23 cellular contexts compared by ENCODE assay signal in the genomic region with DNA sequence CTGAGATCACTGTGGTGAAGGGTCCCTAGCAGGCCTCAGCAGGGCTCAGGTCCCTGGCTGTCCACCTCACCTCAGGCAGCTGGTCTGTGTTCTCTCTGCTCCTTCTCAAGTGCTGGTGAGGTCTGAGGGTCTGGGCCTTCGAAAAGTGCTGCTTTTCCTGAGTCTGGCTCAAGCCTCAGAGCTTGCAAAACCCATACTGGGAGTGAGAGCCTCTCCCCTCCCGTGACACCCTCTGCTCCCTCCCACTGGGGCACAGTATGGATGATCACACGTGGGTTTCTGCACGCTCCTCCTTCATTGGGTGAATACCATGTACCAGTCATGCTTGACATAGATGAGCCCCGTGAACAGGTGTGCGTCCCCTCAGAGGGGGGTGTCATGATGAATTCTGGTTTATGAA.
DNase-seq lines count a peak whose midpoint lies in the region; ATAC-seq and TF ChIP-seq lines count a peak whose summit lies in the region.
"Had no signal": no experiment of that assay in that cellular context is flagged by ENCODE, and none has a peak within 500 bp of the region (broad histone marks: within the 10 kb centered on the region; RNA-seq: fewer than 3 reads in every experiment).

No MANE protein-coding gene starts in this region.

- no peak overlapping the region for H3K9ac ChIP-seq in trophoblast cell (ENCODE audit: low read length)
- H3K9ac ChIP-seq: BLaER1 treated with 17β-estradiol and CSF1 and Interleukin-3, amounts not matched to agents 10 nM and 100 nM had no signal

- TF ChIP-seq EP300 in sigmoid colon (IDR thresholded peaks at IDR 0.05), result no peak
- no peak for TF ChIP-seq EP300 in upper lobe of left lung (IDR thresholded peaks at IDR 0.05)

- H4K12ac ChIP-seq in trophoblast cell (ENCODE audit: low read depth, low read length), result no peak overlapping the region

- H2AFZ ChIP-seq in trophoblast cell (ENCODE audit: insufficient read depth, low read length, poor library complexity), result no peak overlapping the region

- H3K36me3 ChIP-seq in H7 (replicated peaks; ENCODE audit: control insufficient read depth, insufficient read depth, low read length) (no peaks in the 10 kb centered on the region), trophoblast cell (ENCODE audit: control insufficient read depth in 1 of 2, insufficient read depth in 2 of 2, low read length in 2 of 2) (no peaks in the 10 kb centered on the region), sigmoid colon (no peaks in the 10 kb centered on the region), upper lobe of left lung (no peaks in the 10 kb centered on the region)
- H3K36me3 ChIP-seq: BLaER1 treated with 17β-estradiol and CSF1 and Interleukin-3, amounts not matched to agents 10 nM and 100 nM had no signal

- H3K18ac ChIP-seq in trophoblast cell (ENCODE audit: low read length), result no peak overlapping the region

- H3K27ac ChIP-seq in trophoblast cell (ENCODE audit: low read depth, low read length), result no peak overlapping the region
- H3K27ac ChIP-seq in sigmoid colon, result no peak overlapping the region
- no peak overlapping the region for H3K27ac ChIP-seq in upper lobe of left lung
- H3K27ac ChIP-seq: 22Rv1; A549; BLaER1 treated with 17β-estradiol and CSF1 and Interleukin-3, amounts not matched to agents 10 nM and 100 nM had no signal

- no peak overlapping the region for H2BK12ac ChIP-seq in trophoblast cell (ENCODE audit: low read length)

- no peak overlapping the region for H2BK5ac ChIP-seq in trophoblast cell (ENCODE audit: low read depth, low read length, poor library complexity)

- no peak overlapping the region for H3K4me3 ChIP-seq in H7 (ENCODE audit: insufficient read depth, low read depth, low read length)
- no peak overlapping the region for H3K4me3 ChIP-seq in trophoblast cell (ENCODE audit: low read depth, low read length)
- H3K4me3 ChIP-seq in sigmoid colon, result no peak overlapping the region
- H3K4me3 ChIP-seq in upper lobe of left lung, result no peak overlapping the region
- H3K4me3 ChIP-seq: A549; BLaER1 treated with 17β-estradiol and CSF1 and Interleukin-3, amounts not matched to agents 10 nM and 100 nM; GM12878 had no signal

- no peak overlapping the region for H3K4ac ChIP-seq in trophoblast cell (ENCODE audit: low read depth, low read length)

- no CpG with 5 or more reads among the region's 6 CpGs for WGBS in trophoblast cell (ENCODE audit: extremely low coverage, insufficient coverage, insufficient read length)
- WGBS in sigmoid colon, 2 donors, result 74 to 81% methylated on average over 6 of the region's 6 CpGs
- whole genome bisulfite sequencing in upper lobe of left lung, 2 donors, result 77 to 82% methylated on average over 5 to 6 of the region's 6 CpGs

- H3K4me2 ChIP-seq in trophoblast cell (ENCODE audit: low read length), result no peak overlapping the region
- H3K4me2 ChIP-seq: A549; BLaER1 treated with 17β-estradiol and CSF1 and Interleukin-3, amounts not matched to agents 10 nM and 100 nM had no signal

- DNase-seq in H7, result peak; percentile 3
- DNase-seq in trophoblast cell, result no peak
- DNase-seq in sigmoid colon, result peak; percentile 30
- no peak for DNase-seq in upper lobe of left lung
- DNase-seq in left colon, result no peak
- no peak for DNase-seq in NCI-H82 treated with DMSO at 0.1 percent for 48 hours (lab: John Stamatoyannopoulos, UW; ENCODE audit: unreplicated experiment)
- DNase-seq: AML-193; CD4-positive, alpha-beta memory T cell; CD4-positive, CD25-positive, alpha-beta regulatory T cell; CD8-positive, alpha-beta memory T cell; COR-L47; DMS 273 treated with DMSO at 0.1 percent for 48 hours; DMS153; DMS53; DMS79; DND-41; EL; GDM1 had no signal

- no peak for TF ChIP-seq CTCF in sigmoid colon (IDR thresholded peaks at IDR 0.05)
- TF ChIP-seq CTCF in upper lobe of left lung (IDR thresholded peaks at IDR 0.05), result no peak

- H3K14ac ChIP-seq in trophoblast cell (ENCODE audit: low read length), result peak overlapping the region; percentile 32

- H3K23ac ChIP-seq in trophoblast cell (ENCODE audit: low read length), result no peak overlapping the region

- H2AK5ac ChIP-seq in trophoblast cell (ENCODE audit: low read length), result no peak overlapping the region

- no peaks in the 10 kb centered on the region for H3K9me3 ChIP-seq in trophoblast cell (ENCODE audit: insufficient read depth, low read depth, low read length)
- H3K9me3 ChIP-seq in sigmoid colon, result no peaks in the 10 kb centered on the region
- H3K9me3 ChIP-seq in upper lobe of left lung, result no peaks in the 10 kb centered on the region
- H3K9me3 ChIP-seq: A549; BLaER1 treated with 17β-estradiol and CSF1 and Interleukin-3, amounts not matched to agents 10 nM and 100 nM had no signal

- H4K91ac ChIP-seq in trophoblast cell (ENCODE audit: low read depth, low read length), result no peak overlapping the region

- H3K79me1 ChIP-seq in trophoblast cell (ENCODE audit: low read length), result peaks cover 4% of the 10 kb centered on the region

- no peak for TF ChIP-seq POLR2A in sigmoid colon (IDR thresholded peaks at IDR 0.05)
- no peak for TF ChIP-seq POLR2A in upper lobe of left lung (IDR thresholded peaks at IDR 0.05)

- no peaks in the 10 kb centered on the region for H3K27me3 ChIP-seq in H7 (ENCODE audit: control insufficient read depth, insufficient read depth, low read length)
- no peaks in the 10 kb centered on the region for H3K27me3 ChIP-seq in trophoblast cell (ENCODE audit: insufficient read depth, low read length)
- no peaks in the 10 kb centered on the region for H3K27me3 ChIP-seq in sigmoid colon
- H3K27me3 ChIP-seq in upper lobe of left lung, result no peaks in the 10 kb centered on the region
- H3K27me3 ChIP-seq: BLaER1 treated with 17β-estradiol and CSF1 and Interleukin-3, amounts not matched to agents 10 nM and 100 nM had no signal

- intact Hi-C loops in sigmoid colon (cut with DNase I), result no loop called here
- intact Hi-C loops in left colon (cut with DNase I, micrococcal nuclease), result no loop called here

- no peak overlapping the region for H2BK120ac ChIP-seq in trophoblast cell (ENCODE audit: insufficient read depth, low read length, poor library complexity)

- no peak overlapping the region for H4K8ac ChIP-seq in trophoblast cell (ENCODE audit: low read depth, low read length)

- ATAC-seq in esophagus mucosa (peak; percentile 19), upper lobe of left lung (ENCODE audit: low FRiP score in 2 of 2) (no peak), left colon (no peak)
- ATAC-seq: A549, GM12878 had no signal

- H3K4me1 ChIP-seq in trophoblast cell (ENCODE audit: control insufficient read depth in 1 of 2, insufficient read depth in 2 of 2, low read length in 2 of 2) (peaks cover 4 to 6% of the 10 kb centered on the region in 2 experiments), sigmoid colon (peaks cover 0 to 39% (median 30%) of the 10 kb centered on the region in 4 donors), upper lobe of left lung (peaks cover 0 to 4% (median 0%) of the 10 kb centered on the region in 4 donors)
- H3K4me1 ChIP-seq: A549 had no signal

- H3K79me2 ChIP-seq in trophoblast cell (ENCODE audit: control insufficient read depth, insufficient read depth, low read length, poor library complexity), result no peaks in the 10 kb centered on the region

Comparison
In these comparisons a context has a peak if more than half of its experiments do, and no peak if none do; other contexts are left out.
1. DNase-seq: peak in H7 (single experiment) and sigmoid colon (single experiment); none in trophoblast cell (0 of 2), upper lobe of left lung (0 of 2), left colon (0 of 2) and NCI-H82 treated with DMSO at 0.1 percent for 48 hours (single experiment).